ENCODE assay signal across 8 cellular contexts in the genomic region with DNA sequence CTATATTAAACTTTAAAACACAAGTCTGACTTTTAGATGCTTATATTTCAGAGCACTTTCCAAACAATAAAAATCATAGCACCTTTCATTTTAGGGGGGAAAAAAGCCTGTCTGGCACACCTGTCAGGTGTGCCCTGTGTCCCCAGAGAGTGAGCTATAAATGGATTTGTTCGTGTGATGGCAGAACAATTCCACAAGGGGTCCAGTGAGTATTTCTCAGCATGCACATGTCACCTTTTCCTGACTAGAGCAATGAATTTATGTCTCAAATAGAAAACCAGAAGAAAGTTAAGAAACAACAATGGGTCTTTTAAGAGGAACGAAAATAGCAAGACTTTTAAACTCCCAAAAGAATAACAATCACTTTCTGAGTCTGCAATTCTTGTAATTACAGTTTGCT. TPM values are rescaled to one million over a fixed set of nuclear protein-coding genes. Genes with fewer than 3 reads are reported as not detected.
A peak's percentile ranks its signal among the peaks of the same experiment; 100 is the strongest.
DNase-seq lines count a peak whose midpoint lies in the region; ATAC-seq and TF ChIP-seq lines count a peak whose summit lies in the region.

No MANE protein-coding gene starts in this region.

- H3K9me3 ChIP-seq in Panc1 (ENCODE audit: control insufficient read depth, insufficient read depth, low read depth, low read length) (no peaks in the 10 kb centered on the region), liver (ENCODE audit: control insufficient read depth in 4 of 4, low read length in 3 of 4) (no peaks in the 10 kb centered on the region), suprapubic skin (no peaks in the 10 kb centered on the region), vagina (no peaks in the 10 kb centered on the region)

- 47% methylated on average over 2 of the region's 2 CpGs for WGBS in liver
- 47% methylated on average over 2 of the region's 2 CpGs for WGBS in suprapubic skin

- TF ChIP-seq POLR2A in suprapubic skin (IDR thresholded peaks at IDR 0.05) (no peak), vagina (IDR thresholded peaks at IDR 0.05) (no peak)

- no peak overlapping the region for H3K9ac ChIP-seq in liver (ENCODE audit: low read depth in 1 of 2, low read length in 2 of 2)

- H3K4me3 ChIP-seq in Panc1 (ENCODE audit: low read depth in 2 of 2, low read length in 2 of 2) (no peak overlapping the region), liver (ENCODE audit: low read depth in 1 of 3, low read length in 3 of 3) (no peak overlapping the region), suprapubic skin (no peak overlapping the region), vagina (no peak overlapping the region)

- ATAC-seq in HG02870 (IDR thresholded peaks at IDR 0.05; ENCODE audit: unreplicated experiment) (peak; percentile 65), Panc1 (no peak), left colon (no peak)

- no peak for DNase-seq in Panc1 (ENCODE audit: low read depth, low spot score)
- no peak for DNase-seq in suprapubic skin (ENCODE audit: low spot score in 2 of 2)
- no peak for DNase-seq in inferior parietal cortex (ENCODE audit: extremely low spot score)
- DNase-seq in left colon: no peak
- no peak for DNase-seq in vagina (ENCODE audit: extremely low spot score in 2 of 2)

- H3K4me1 ChIP-seq in Panc1 (ENCODE audit: control insufficient read depth, insufficient read depth, low read length): no peaks in the 10 kb centered on the region
- H3K4me1 ChIP-seq in liver (ENCODE audit: control insufficient read depth in 4 of 4, insufficient read depth in 4 of 4, low read length in 3 of 4): no peaks in the 10 kb centered on the region
- no peaks in the 10 kb centered on the region for H3K4me1 ChIP-seq in suprapubic skin
- no peaks in the 10 kb centered on the region for H3K4me1 ChIP-seq in vagina

- in situ Hi-C loops in Panc1 (cut with HindIII; ENCODE audit: low pct_unique_long_range_greater_than_20kb, low sequenced_read_pairs): no loop called here

- no TSS peak for BruUV-seq in Panc1 (replicated peaks; lab: Mats Ljungman, UMichigan)

- peak; percentile 23 to 56 for TF ChIP-seq RAD21 in liver (IDR thresholded peaks at IDR 0.05)

- H3K27me3 ChIP-seq in Panc1 (ENCODE audit: control insufficient read depth, insufficient read depth, low read length) (no peaks in the 10 kb centered on the region), liver (ENCODE audit: control insufficient read depth in 4 of 4, insufficient read depth in 4 of 4, low read length in 3 of 4) (no peaks in the 10 kb centered on the region), suprapubic skin (no peaks in the 10 kb centered on the region), vagina (no peaks in the 10 kb centered on the region)

- TF ChIP-seq EP300 in suprapubic skin (IDR thresholded peaks at IDR 0.05): no peak

- no peaks in the 10 kb centered on the region for H3K36me3 ChIP-seq in Panc1 (ENCODE audit: control insufficient read depth, insufficient read depth, low read length)
- H3K36me3 ChIP-seq in liver (ENCODE audit: control insufficient read depth in 4 of 4, insufficient read depth in 3 of 4, low read depth in 1 of 4, low read length in 3 of 4): no peaks in the 10 kb centered on the region
- H3K36me3 ChIP-seq in suprapubic skin: no peaks in the 10 kb centered on the region
- no peaks in the 10 kb centered on the region for H3K36me3 ChIP-seq in vagina

- CTCF ChIA-PET in Panc1 (lab: Charles Lee): interaction anchor here (0.5 kb wide), 1 partner anchor 1173 kb away, joined by 3 read pairs; no protein-coding TSS in a partner anchor

- intact Hi-C loops in Panc1 (cut with micrococcal nuclease; ENCODE audit: unreplicated experiment) (no loop called here), left colon (cut with DNase I, micrococcal nuclease) (no loop called here), vagina (cut with DNase I) (no loop called here)

- TF ChIP-seq CTCF in GM12872 (IDR thresholded peaks at IDR 0.05; ENCODE audit: insufficient read depth, low read depth, low read length): peak; percentile 49; the same call in 2 of the 3 replicates
- peak; percentile 41 for TF ChIP-seq CTCF in Panc1 (IDR thresholded peaks at IDR 0.05)
- peak; percentile 40 for TF ChIP-seq CTCF in liver (IDR thresholded peaks at IDR 0.05; ENCODE audit: low read depth, low read length, missing input control)
- TF ChIP-seq CTCF in suprapubic skin (IDR thresholded peaks at IDR 0.05): no peak
- no peak for TF ChIP-seq CTCF in vagina (IDR thresholded peaks at IDR 0.05)

- POLR2A ChIA-PET in Panc1 (lab: Charles Lee): no interaction called here

- H3K27ac ChIP-seq in Panc1 (ENCODE audit: low read length) (no peak overlapping the region), liver (ENCODE audit: low read depth in 1 of 2, low read length in 2 of 2) (no peak overlapping the region), suprapubic skin (no peak overlapping the region), vagina (no peak overlapping the region)

TF ChIP-seq in liver, 16 proteins besides CTCF, POLR2A, EP300 and RAD21:
- TF ChIP-seq, protein P1, sequence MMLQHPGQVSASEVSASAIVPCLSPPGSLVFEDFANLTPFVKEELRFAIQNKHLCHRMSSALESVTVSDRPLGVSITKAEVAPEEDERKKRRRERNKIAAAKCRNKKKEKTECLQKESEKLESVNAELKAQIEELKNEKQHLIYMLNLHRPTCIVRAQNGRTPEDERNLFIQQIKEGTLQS (IDR thresholded peaks at IDR 0.05): no peak
- TF ChIP-seq FOXA2 (IDR thresholded peaks at IDR 0.05) (no peak), TAF1 (conservative IDR thresholded peaks at IDR 0.05) (no peak), YY1 (IDR thresholded peaks at IDR 0.05) (no peak), NR2F2 (IDR thresholded peaks at IDR 0.05) (no peak), FOXA1 (IDR thresholded peaks at IDR 0.05) (no peak), EGR1 (IDR thresholded peaks at IDR 0.05; ENCODE audit: low read depth in 2 of 2) (no peak), HNF4G (IDR thresholded peaks at IDR 0.05) (no peak), RXRA (IDR thresholded peaks at IDR 0.05) (no peak), SP1 (IDR thresholded peaks at IDR 0.05) (no peak), HNF4A (conservative IDR thresholded peaks at IDR 0.05) (no peak)
- TF ChIP-seq, protein P2, sequence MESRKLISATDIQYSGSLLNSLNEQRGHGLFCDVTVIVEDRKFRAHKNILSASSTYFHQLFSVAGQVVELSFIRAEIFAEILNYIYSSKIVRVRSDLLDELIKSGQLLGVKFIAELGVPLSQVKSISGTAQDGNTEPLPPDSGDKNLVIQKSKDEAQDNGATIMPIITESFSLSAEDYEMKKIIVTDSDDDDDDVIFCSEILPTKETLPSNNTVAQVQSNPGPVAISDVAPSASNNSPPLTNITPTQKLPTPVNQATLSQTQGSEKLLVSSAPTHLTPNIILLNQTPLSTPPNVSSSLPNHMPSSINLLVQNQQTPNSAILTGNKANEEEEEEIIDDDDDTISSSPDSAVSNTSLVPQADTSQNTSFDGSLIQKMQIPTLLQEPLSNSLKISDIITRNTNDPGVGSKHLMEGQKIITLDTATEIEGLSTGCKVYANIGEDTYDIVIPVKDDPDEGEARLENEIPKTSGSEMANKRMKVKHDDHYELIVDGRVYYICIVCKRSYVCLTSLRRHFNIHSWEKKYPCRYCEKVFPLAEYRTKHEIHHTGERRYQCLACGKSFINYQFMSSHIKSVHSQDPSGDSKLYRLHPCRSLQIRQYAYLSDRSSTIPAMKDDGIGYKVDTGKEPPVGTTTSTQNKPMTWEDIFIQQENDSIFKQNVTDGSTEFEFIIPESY (IDR thresholded peaks at IDR 0.05): no peak
- TF ChIP-seq, protein P3, sequence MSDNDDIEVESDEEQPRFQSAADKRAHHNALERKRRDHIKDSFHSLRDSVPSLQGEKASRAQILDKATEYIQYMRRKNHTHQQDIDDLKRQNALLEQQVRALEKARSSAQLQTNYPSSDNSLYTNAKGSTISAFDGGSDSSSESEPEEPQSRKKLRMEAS (IDR thresholded peaks at IDR 0.05): no peak
- TF ChIP-seq, protein P4, sequence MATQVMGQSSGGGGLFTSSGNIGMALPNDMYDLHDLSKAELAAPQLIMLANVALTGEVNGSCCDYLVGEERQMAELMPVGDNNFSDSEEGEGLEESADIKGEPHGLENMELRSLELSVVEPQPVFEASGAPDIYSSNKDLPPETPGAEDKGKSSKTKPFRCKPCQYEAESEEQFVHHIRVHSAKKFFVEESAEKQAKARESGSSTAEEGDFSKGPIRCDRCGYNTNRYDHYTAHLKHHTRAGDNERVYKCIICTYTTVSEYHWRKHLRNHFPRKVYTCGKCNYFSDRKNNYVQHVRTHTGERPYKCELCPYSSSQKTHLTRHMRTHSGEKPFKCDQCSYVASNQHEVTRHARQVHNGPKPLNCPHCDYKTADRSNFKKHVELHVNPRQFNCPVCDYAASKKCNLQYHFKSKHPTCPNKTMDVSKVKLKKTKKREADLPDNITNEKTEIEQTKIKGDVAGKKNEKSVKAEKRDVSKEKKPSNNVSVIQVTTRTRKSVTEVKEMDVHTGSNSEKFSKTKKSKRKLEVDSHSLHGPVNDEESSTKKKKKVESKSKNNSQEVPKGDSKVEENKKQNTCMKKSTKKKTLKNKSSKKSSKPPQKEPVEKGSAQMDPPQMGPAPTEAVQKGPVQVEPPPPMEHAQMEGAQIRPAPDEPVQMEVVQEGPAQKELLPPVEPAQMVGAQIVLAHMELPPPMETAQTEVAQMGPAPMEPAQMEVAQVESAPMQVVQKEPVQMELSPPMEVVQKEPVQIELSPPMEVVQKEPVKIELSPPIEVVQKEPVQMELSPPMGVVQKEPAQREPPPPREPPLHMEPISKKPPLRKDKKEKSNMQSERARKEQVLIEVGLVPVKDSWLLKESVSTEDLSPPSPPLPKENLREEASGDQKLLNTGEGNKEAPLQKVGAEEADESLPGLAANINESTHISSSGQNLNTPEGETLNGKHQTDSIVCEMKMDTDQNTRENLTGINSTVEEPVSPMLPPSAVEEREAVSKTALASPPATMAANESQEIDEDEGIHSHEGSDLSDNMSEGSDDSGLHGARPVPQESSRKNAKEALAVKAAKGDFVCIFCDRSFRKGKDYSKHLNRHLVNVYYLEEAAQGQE (IDR thresholded peaks at IDR 0.05): no peak
TF ChIP-seq in liver: peak in this region for 0.

RNA-seq across cellular contexts. Expression of a gene that starts 55.9 kb away (rescaled TPM):
- total RNA-seq in Panc1 (2021; ENCODE audit: unreplicated experiment) (not detected), liver (1 to 10 TPM in 1 of 2 donors, under 1 TPM in 1; 0.19 to 2.5 TPM), suprapubic skin (1 to 10 TPM in 2 of 4 donors, under 1 TPM in 2; 0.44 to 1.9 (median 0.92) TPM), left colon (10 to 100 TPM; 14.6 to 15.7 TPM), vagina (6.6 TPM)
- polyA plus RNA-seq in Panc1 (2012; ENCODE audit: insufficient read length): not detected
- under 1 TPM; 0.55 to 0.90 TPM for polyA plus RNA-seq in liver

Comparison
In these comparisons a context has a peak if more than half of its experiments do, and no peak if none do; other contexts are left out.
1. CTCF ChIP-seq: peak in GM12872 (single experiment), Panc1 (single experiment) and liver (single experiment); none in suprapubic skin (0 of 2) and vagina (0 of 3).